Comparison of ENCODE assay signal across 19 cellular contexts in genomic region chr2:143732931-143733330, GRCh38.
DNase-seq lines count a peak whose midpoint lies in the region; ATAC-seq and TF ChIP-seq lines count a peak whose summit lies in the region.
"Had no signal": no experiment of that assay in that cellular context is flagged by ENCODE, and none has a peak within 500 bp of the region (broad histone marks: within the 10 kb centered on the region; RNA-seq: fewer than 3 reads in every experiment).

No MANE protein-coding gene starts in this region.

- ATAC-seq in GM21717 (IDR thresholded peaks at IDR 0.05; ENCODE audit: unreplicated experiment) = no peak
- ATAC-seq in HG03565 (IDR thresholded peaks at IDR 0.05; ENCODE audit: unreplicated experiment) = no peak
- ATAC-seq: GM12878 had no signal

- H3K27ac Mint-ChIP-seq in CD4-positive, alpha-beta memory T cell = peak overlapping the region in 4 of 7 donors; percentile 32 to 68 (median 50)

- no peak overlapping the region for H3K27ac ChIP-seq in CD4-positive, alpha-beta memory T cell (ENCODE audit: low read depth, low read length)
- H3K27ac ChIP-seq: C4-2B had no signal

- H3K36me3 Mint-ChIP-seq in CD4-positive, alpha-beta memory T cell = peaks cover 29 to 64% of the 10 kb centered on the region in 2 donors

- H3K4me1 Mint-ChIP-seq in CD4-positive, alpha-beta memory T cell = peaks cover 31 to 38% (median 36%) of the 10 kb centered on the region in 4 donors

- TF ChIP-seq CTCF in GM13977 (IDR thresholded peaks at IDR 0.05; ENCODE audit: extremely low read depth, insufficient read depth, missing control alignments) = no peak

- POLR2A ChIA-PET in CD4-positive, alpha-beta memory T cell (lab: Charles Lee; ENCODE audit: partially characterized antibody) = no interaction called here

- no peaks in the 10 kb centered on the region for H3K9me3 Mint-ChIP-seq in CD4-positive, alpha-beta memory T cell

- no peaks in the 10 kb centered on the region for H3K27me3 ChIP-seq in CD4-positive, alpha-beta memory T cell (ENCODE audit: insufficient read depth, low read length)

- in situ Hi-C loops in SK-MEL-5 (cut with HindIII; ENCODE audit: low pct_unique_long_range_greater_than_20kb, low sequenced_read_pairs) = no loop called here
- in situ Hi-C loops in GM13977 (cut with MboI; ENCODE audit: low pct_unique_long_range_greater_than_20kb, low sequenced_read_pairs, unreplicated experiment) = no loop called here

- H3K4me3 ChIP-seq in CD4-positive, alpha-beta memory T cell (ENCODE audit: low read length in 2 of 2) = no peak overlapping the region
- H3K4me3 ChIP-seq: GM12878 had no signal

- no peak for DNase-seq in CD4-positive, alpha-beta memory T cell
- peak; percentile 63 for DNase-seq in NCI-H1694 (lab: John Stamatoyannopoulos, UW)
- peak; percentile 99 for DNase-seq in SK-MEL-5 (ENCODE audit: low read depth, low spot score)
- DNase-seq in globus pallidus (ENCODE audit: low spot score) = peak; percentile 34
- DNase-seq in GM13977 (ENCODE audit: low spot score) = no peak
- no peak for DNase-seq in activated gamma-delta T cell treated with Interleukin-2 at 50 U/mL for 16 hours
- DNase-seq: AML-193, DMS79 treated with DMSO at 0.1 percent for 48 hours, Kasumi-1, NCI-H1048, NCI-H1436, NCI-H2029 treated with DMSO at 0.1 percent for 48 hours, NCI-H526, Right ventricle myocardium superior, SW 1271 had no signal

- CTCF ChIA-PET in CD4-positive, alpha-beta memory T cell (lab: Charles Lee; ENCODE audit: partially characterized antibody) = no interaction called here

- H3K9me3 ChIP-seq in CD4-positive, alpha-beta memory T cell (ENCODE audit: control insufficient read depth in 1 of 2, low read length in 2 of 2) = no peaks in the 10 kb centered on the region

- H3K36me3 ChIP-seq in CD4-positive, alpha-beta memory T cell (ENCODE audit: insufficient read depth, low read length) = no peaks in the 10 kb centered on the region

- peaks cover 28% of the 10 kb centered on the region for H3K4me1 ChIP-seq in CD4-positive, alpha-beta memory T cell (ENCODE audit: insufficient read depth, low read length)

- H3K4me3 Mint-ChIP-seq in CD4-positive, alpha-beta memory T cell = no peak overlapping the region

- intact Hi-C loops in CD4-positive, alpha-beta memory T cell (cut with micrococcal nuclease) = no loop called here

- H3K27me3 Mint-ChIP-seq in CD4-positive, alpha-beta memory T cell = no peaks in the 10 kb centered on the region

Comparison
In these comparisons a context has a peak if more than half of its experiments do, and no peak if none do; other contexts are left out.
1. DNase-seq: peak in NCI-H1694 (single experiment), SK-MEL-5 (single experiment) and globus pallidus (single experiment); none in CD4-positive, alpha-beta memory T cell (0 of 5), GM13977 (single experiment) and activated gamma-delta T cell treated with Interleukin-2 at 50 U/mL for 16 hours (single experiment).